ENCODE assay signal across 22 cellular contexts in genomic region chr2:20073462-20073861, GRCh38. TPM values are rescaled to one million over a fixed set of nuclear protein-coding genes. Genes with fewer than 3 reads are reported as not detected.
A peak's percentile ranks its signal among the peaks of the same experiment; 100 is the strongest.
DNase-seq lines count a peak whose midpoint lies in the region; ATAC-seq and TF ChIP-seq lines count a peak whose summit lies in the region.
"Had no signal": no experiment of that assay in that cellular context is flagged by ENCODE, and none has a peak within 500 bp of the region (broad histone marks: within the 10 kb centered on the region; RNA-seq: fewer than 3 reads in every experiment).

No MANE protein-coding gene starts in this region.

- H3K4me1 ChIP-seq in GM23338 (ENCODE audit: insufficient read depth): peaks cover 4% of the 10 kb centered on the region
- H3K4me1 ChIP-seq in PC-9 (replicated peaks; ENCODE audit: insufficient read depth): peaks cover 64% of the 10 kb centered on the region
- peaks cover 11% of the 10 kb centered on the region for H3K4me1 ChIP-seq in right cardiac atrium (ENCODE audit: control insufficient read depth, insufficient read depth, low read length)
- H3K4me1 ChIP-seq in subcutaneous abdominal adipose tissue (ENCODE audit: control insufficient read depth in 5 of 5, insufficient read depth in 5 of 5, low read length in 5 of 5): peaks cover 12 to 44% (median 29%) of the 10 kb centered on the region in 5 donors
- no peaks in the 10 kb centered on the region for H3K4me1 ChIP-seq in colonic mucosa
- H3K4me1 ChIP-seq: Peyer's patch had no signal

- H3K27ac ChIP-seq in GM23338 (ENCODE audit: low read depth) (no peak overlapping the region), PC-9 (peak overlapping the region; percentile 99), right cardiac atrium (ENCODE audit: low read length) (peak overlapping the region; percentile 62), subcutaneous abdominal adipose tissue (ENCODE audit: low read depth, low read length) (peak overlapping the region; percentile 98), colonic mucosa (no peak overlapping the region), caudate nucleus (ENCODE audit: low read depth, low read length) (no peak overlapping the region)
- H3K27ac ChIP-seq: foreskin keratinocyte had no signal

- TF ChIP-seq CTCF in GM23338 (conservative IDR thresholded peaks at IDR 0.05; ENCODE audit: low read depth in 2 of 2) (no peak), PC-9 (conservative IDR thresholded peaks at IDR 0.05) (no peak), colonic mucosa (IDR thresholded peaks at IDR 0.05) (no peak)

- peaks cover 1% of the 10 kb centered on the region for H3K27me3 Mint-ChIP-seq in GM23338 (ENCODE audit: insufficient read depth, low read depth, poor library complexity)

- ATAC-seq in GM23338 (no peak), right cardiac atrium (peak in 1 of 2 donors; percentile 6)
- no peak for ATAC-seq in stimulated activated naive CD8-positive, alpha-beta T cell treated with anti-CD3 and anti-CD28 coated beads, Interleukin-15, Interleukin-2, amounts not matched to agents 100 U/mL and 50 U/mL, for 24 hours
- ATAC-seq: foreskin keratinocyte had no signal

- H2AFZ ChIP-seq in GM23338: peak overlapping the region; percentile 56; the same call in 1 of the 2 replicates
- no peak overlapping the region for H2AFZ ChIP-seq in PC-9

- peaks cover 20% of the 10 kb centered on the region for H3K4me1 Mint-ChIP-seq in GM23338
- H3K4me1 Mint-ChIP-seq: activated CD4-positive, alpha-beta T cell treated with anti-CD3 and anti-CD28 coated beads, Interleukin-2, amount 10 ng/mL, durations not matched to agents 7 days and 5 days; CD4-positive, alpha-beta memory T cell had no signal

- H3K4me2 ChIP-seq in GM23338: no peak overlapping the region
- H3K4me2 ChIP-seq in PC-9: peak overlapping the region; percentile 76

- CTCF ChIA-PET in PC-9 (lab: Charles Lee): no interaction called here

- no peaks in the 10 kb centered on the region for H3K36me3 Mint-ChIP-seq in GM23338 (ENCODE audit: low read depth)
- H3K36me3 Mint-ChIP-seq: CD4-positive, alpha-beta memory T cell had no signal

- POLR2A ChIA-PET in PC-9 (lab: Charles Lee; ENCODE audit: unreplicated experiment): no interaction called here

- intact Hi-C loops in PC-9 (cut with micrococcal nuclease; ENCODE audit: unreplicated experiment): no loop called here
- intact Hi-C loops in right cardiac atrium (cut with DNase I): no loop called here
- intact Hi-C loops in colonic mucosa (cut with DNase I): no loop called here

- H3F3A ChIP-seq in GM23338 (replicated peaks; ENCODE audit: low read depth): no peaks in the 10 kb centered on the region
- peaks cover 42% of the 10 kb centered on the region for H3F3A ChIP-seq in PC-9 (ENCODE audit: insufficient read depth, low read depth)

- BruUV-seq in PC-9 (replicated peaks; lab: Mats Ljungman, UMichigan): no TSS peak

- 56% methylated on average over 2 of the region's 2 CpGs for WGBS in right cardiac atrium

- H3K79me2 ChIP-seq in GM23338 (replicated peaks; ENCODE audit: insufficient read depth) (no peaks in the 10 kb centered on the region), PC-9 (ENCODE audit: low read depth) (no peaks in the 10 kb centered on the region)

- H3K27me3 ChIP-seq in GM23338 (ENCODE audit: insufficient read depth) (no peaks in the 10 kb centered on the region), PC-9 (ENCODE audit: insufficient read depth, low read depth) (no peaks in the 10 kb centered on the region), right cardiac atrium (ENCODE audit: control insufficient read depth, insufficient read depth) (no peaks in the 10 kb centered on the region), subcutaneous abdominal adipose tissue (ENCODE audit: control insufficient read depth in 5 of 5, insufficient read depth in 4 of 5, low read length in 5 of 5) (peaks cover 0 to 3% (median 0%) of the 10 kb centered on the region in 5 donors), colonic mucosa (no peaks in the 10 kb centered on the region)
- H3K27me3 ChIP-seq: foreskin keratinocyte, Peyer's patch had no signal

- no peaks in the 10 kb centered on the region for H3K9me2 ChIP-seq in GM23338 (ENCODE audit: insufficient read depth)
- H3K9me2 ChIP-seq in PC-9 (ENCODE audit: insufficient read depth): no peaks in the 10 kb centered on the region

- no peaks in the 10 kb centered on the region for H4K20me1 ChIP-seq in GM23338 (replicated peaks; ENCODE audit: insufficient read depth)
- no peaks in the 10 kb centered on the region for H4K20me1 ChIP-seq in PC-9 (ENCODE audit: insufficient read depth)

- H3K9ac ChIP-seq in subcutaneous abdominal adipose tissue (ENCODE audit: low read length in 5 of 5) (no peak overlapping the region), colonic mucosa (ENCODE audit: low read depth in 2 of 2, low read length in 2 of 2) (no peak overlapping the region)

- H3K9me3 Mint-ChIP-seq in GM23338: no peaks in the 10 kb centered on the region
- H3K9me3 Mint-ChIP-seq: activated CD4-positive, alpha-beta T cell treated with anti-CD3 and anti-CD28 coated beads, Interleukin-2, amount 10 ng/mL, durations not matched to agents 7 days and 5 days; CD4-positive, alpha-beta memory T cell had no signal

- H3K36me3 ChIP-seq in GM23338 (ENCODE audit: insufficient read depth): no peaks in the 10 kb centered on the region
- no peaks in the 10 kb centered on the region for H3K36me3 ChIP-seq in PC-9 (ENCODE audit: low read depth)
- no peaks in the 10 kb centered on the region for H3K36me3 ChIP-seq in subcutaneous abdominal adipose tissue (ENCODE audit: control insufficient read depth in 5 of 5, insufficient read depth in 5 of 5, low read length in 5 of 5)
- no peaks in the 10 kb centered on the region for H3K36me3 ChIP-seq in colonic mucosa
- H3K36me3 ChIP-seq: Peyer's patch had no signal

- H3K27ac Mint-ChIP-seq in GM23338: no peak overlapping the region
- H3K27ac Mint-ChIP-seq: activated CD4-positive, alpha-beta T cell treated with anti-CD3 and anti-CD28 coated beads, Interleukin-2, amount 10 ng/mL, durations not matched to agents 7 days and 5 days; CD4-positive, alpha-beta memory T cell had no signal

- H3K9me3 ChIP-seq in PC-9 (ENCODE audit: insufficient read depth, low read depth) (no peaks in the 10 kb centered on the region), right cardiac atrium (ENCODE audit: control insufficient read depth, low read length) (no peaks in the 10 kb centered on the region), subcutaneous abdominal adipose tissue (ENCODE audit: control insufficient read depth in 5 of 5, low read length in 5 of 5) (peaks cover 0 to 5% (median 0%) of the 10 kb centered on the region in 5 donors), colonic mucosa (no peaks in the 10 kb centered on the region)
- H3K9me3 ChIP-seq: Peyer's patch had no signal

- DNase-seq in GM23338 (ENCODE audit: low spot score) (no peak), PC-9 (no peak), right cardiac atrium (peak in 1 of 3 donors; percentile 56), colonic mucosa (no peak), caudate nucleus (lab: John Stamatoyannopoulos, UW) (no peak)
- no peak for DNase-seq in stimulated activated naive CD8-positive, alpha-beta T cell treated with anti-CD3 and anti-CD28 coated beads, Interleukin-15, Interleukin-2, amounts not matched to agents 100 U/mL and 50 U/mL, for 24 hours
- DNase-seq: activated CD4-positive, alpha-beta T cell treated with anti-CD3 and anti-CD28 coated beads, Interleukin-2, amount 10 ng/mL, durations not matched to agents 7 days and 5 days; activated CD8-positive, alpha-beta memory T cell treated with anti-CD3 and anti-CD28 coated beads, Interleukin-2, amount 50 U/mL, for 4 hours; CD4-positive, alpha-beta memory T cell; dermis blood vessel endothelial cell; foreskin keratinocyte; GDM1; HCEC 1CT; MM.1S; NCI-H1436; NK-92 treated with Interleukin-12 subunit alpha and Interleukin-12 subunit beta, amount 100 ng/mL, for 24 hours; nucleus accumbens; Peyer's patch; retina; T-helper 2 cell had no signal

- H3K4me3 Mint-ChIP-seq in GM23338: no peak overlapping the region
- H3K4me3 Mint-ChIP-seq: activated CD4-positive, alpha-beta T cell treated with anti-CD3 and anti-CD28 coated beads, Interleukin-2, amount 10 ng/mL, durations not matched to agents 7 days and 5 days; CD4-positive, alpha-beta memory T cell had no signal

- no peak overlapping the region for H3K4me3 ChIP-seq in GM23338
- no peak overlapping the region for H3K4me3 ChIP-seq in PC-9
- H3K4me3 ChIP-seq in right cardiac atrium (ENCODE audit: low read length): no peak overlapping the region
- H3K4me3 ChIP-seq in subcutaneous abdominal adipose tissue (ENCODE audit: low read depth in 1 of 5, low read length in 5 of 5): no peak overlapping the region
- no peak overlapping the region for H3K4me3 ChIP-seq in colonic mucosa
- H3K4me3 ChIP-seq: lung, Peyer's patch had no signal

TF ChIP-seq in GM23338, 12 proteins besides CTCF, POLR2A, EP300 and RAD21:
- TF ChIP-seq POLR2AphosphoS5 (IDR thresholded peaks at IDR 0.05; ENCODE audit: low read depth) (no peak), CREB1 (CRISPR knock-in tag; IDR thresholded peaks at IDR 0.05; ENCODE audit: low read depth) (no peak), ZNF331 (CRISPR knock-in tag; IDR thresholded peaks at IDR 0.05; ENCODE audit: low read depth) (no peak)

RNA-seq across cellular contexts. Expression of gene LAPTM4A, which starts 22.0 kb away (rescaled TPM):
- total RNA-seq in GM23338 (2014; rRNA removed; shearing (Covaris generic)): 123 and 157 TPM in 2 replicates
- 199 and 214 TPM in 2 replicates for polyA plus RNA-seq in GM23338 (2016; fragmentation: Nextera tagmentation; extraction: Ambion mirVana)
- total RNA-seq in PC-9 (2021): 96.6 and 125 TPM in 2 replicates
- total RNA-seq in right cardiac atrium: 100 to 1,000 TPM; 178 to 208 (median 191) TPM
- 224 TPM for polyA plus RNA-seq in right cardiac atrium
- total RNA-seq in colonic mucosa: 100 to 1,000 TPM; 158 to 190 TPM

Comparison
In these comparisons a context has a peak if more than half of its experiments do, and no peak if none do; other contexts are left out.
1. H3K27ac ChIP-seq: peak in PC-9 (single experiment), right cardiac atrium (single experiment) and subcutaneous abdominal adipose tissue (single experiment); none in GM23338 (single experiment), colonic mucosa (single experiment) and caudate nucleus (single experiment).